Comparison of ENCODE assay signal across 11 cellular contexts in the genomic region with DNA sequence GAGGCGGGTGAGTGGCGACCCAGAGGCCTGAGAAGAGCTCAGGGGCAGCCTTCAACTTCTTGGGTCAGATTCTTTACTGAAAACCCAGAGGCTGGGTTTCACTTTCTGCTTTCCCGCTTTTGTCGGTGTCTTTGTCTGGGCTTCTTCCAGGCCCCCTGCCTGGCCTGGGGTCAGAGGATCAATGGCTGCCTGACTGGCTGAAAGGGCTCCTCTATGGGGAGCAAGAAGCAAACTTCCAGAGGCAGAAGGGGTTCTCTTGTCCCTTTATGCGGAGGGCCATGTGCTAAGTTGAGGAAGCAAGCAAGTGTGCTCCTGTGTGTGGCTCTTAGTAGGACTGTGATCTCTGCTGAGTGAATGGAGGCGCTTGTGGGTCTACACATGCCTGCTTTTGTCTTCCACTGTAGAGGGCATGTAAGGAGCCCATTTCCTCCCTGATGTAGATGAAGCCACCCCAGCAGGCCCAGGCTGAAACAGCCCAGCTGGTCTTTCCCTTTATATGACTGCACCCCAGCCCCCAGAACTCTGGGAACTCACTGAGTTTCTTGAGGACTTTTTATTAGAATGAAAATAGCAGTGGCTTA. TPM values are rescaled to one million over a fixed set of nuclear protein-coding genes. Genes with fewer than 3 reads are reported as not detected.
DNase-seq lines count a peak whose midpoint lies in the region; ATAC-seq, FAIRE-seq and TF ChIP-seq lines count a peak whose summit lies in the region.
"Had no signal": no experiment of that assay in that cellular context is flagged by ENCODE, and none has a peak within 500 bp of the region (broad histone marks: within the 10 kb centered on the region; RNA-seq: fewer than 3 reads in every experiment).

No MANE protein-coding gene starts in this region.

- H3K9me3 ChIP-seq in GM12878 (replicated peaks; ENCODE audit: control insufficient read depth, insufficient read depth, low read length) (no peaks in the 10 kb centered on the region), HepG2 (ENCODE audit: low read length) (no peaks in the 10 kb centered on the region)
- H3K9me3 ChIP-seq: thoracic aorta had no signal

- POLR2A ChIA-PET in GM12878 (lab: Charles Lee) (no interaction called here), HepG2 (lab: Yijun Ruan, JAX) (no interaction called here)

- SMC1A ChIA-PET in GM12878 (lab: Charles Lee; ENCODE audit: uncharacterized antibody, unreplicated experiment) = no interaction called here

- FAIRE-seq in GM12878 (lab: Jason Lieb, UNC) (no peak), HepG2 (lab: Jason Lieb, UNC) (no peak)
- FAIRE-seq: H54 had no signal

- RAD21 ChIA-PET in GM12878 (lab: Charles Lee; ENCODE audit: unreplicated experiment) = no interaction called here

- CTCF ChIA-PET in GM12878 (lab: Yijun Ruan, JAX) (interaction anchor here (0.7 kb wide), 1 partner anchor 408 kb away, joined by 3 read pairs; no protein-coding TSS in a partner anchor), HepG2 (lab: Yijun Ruan, JAX; ENCODE audit: low intra/inter-chr PET ratio, low total read pairs) (no interaction called here)

- no peak overlapping the region for H3K27ac Mint-ChIP-seq in activated T-cell treated with anti-CD3 and anti-CD28 coated beads, Interleukin-2, amount 50 U/mL, for 72 hours
- no peak overlapping the region for H3K27ac Mint-ChIP-seq in memory B cell

- WGBS in GM12878 (ENCODE audit: insufficient coverage, insufficient replicate concordance, low lambda C conversion rate, missing lambda C conversion rate) = 59% methylated on average over 6 of the region's 6 CpGs
- WGBS in HepG2 (ENCODE audit: low lambda C conversion rate) = 45% methylated on average over 6 of the region's 6 CpGs

- H3K4me3 Mint-ChIP-seq in activated T-cell treated with anti-CD3 and anti-CD28 coated beads, Interleukin-2, amount 50 U/mL, for 72 hours = peak overlapping the region; percentile 18 to 44
- H3K4me3 Mint-ChIP-seq in memory B cell = peak overlapping the region; percentile 59

- no TSS peak for BruUV-seq in GM12878 (replicated peaks; lab: Mats Ljungman, UMichigan)
- BruUV-seq in HepG2 (replicated peaks; lab: Mats Ljungman, UMichigan) = no TSS peak

- TF ChIP-seq RAD21 in GM12878 (IDR thresholded peaks at IDR 0.05; ENCODE audit: insufficient read depth, low read depth, low read length) = no peak
- TF ChIP-seq RAD21 in HepG2 (CRISPR knock-in tag; IDR thresholded peaks at IDR 0.05) = no peak

- in situ Hi-C loops in GM12878 (cut with MboI) = no loop called here
- in situ Hi-C loops in HepG2 (cut with HindIII; ENCODE audit: extremely low pct_ligation_motif_present, low pct_unique_long_range_greater_than_20kb) = no loop called here

- TF ChIP-seq EP300 in GM12878 (IDR thresholded peaks at IDR 0.05; ENCODE audit: borderline replicate concordance in 1 of 2, control insufficient read depth in 1 of 2, low read depth in 2 of 2, low read length in 2 of 2) (no peak), HepG2 (IDR thresholded peaks at IDR 0.05; ENCODE audit: low read depth in 2 of 2, low read length in 2 of 2) (no peak), HepG2 (CRISPR knock-in tag; IDR thresholded peaks at IDR 0.05; ENCODE audit: borderline replicate concordance) (no peak)

- H3K27me3 ChIP-seq in GM12878 (replicated peaks in 1 of 2; ENCODE audit: control insufficient read depth in 2 of 2, insufficient read depth in 2 of 2, low read length in 1 of 2) (peaks cover 20 to 31% of the 10 kb centered on the region in 2 experiments), HepG2 (ENCODE audit: control insufficient read depth in 1 of 2, insufficient read depth in 2 of 2, low read length in 2 of 2) (peaks cover 2 to 67% of the 10 kb centered on the region in 2 experiments; a peak in 4 of 5 replicates)

- TF ChIP-seq CTCF in GM12878 (IDR thresholded peaks at IDR 0.05 in 2 of 3, conservative IDR thresholded peaks at IDR 0.05 in 1 of 3; ENCODE audit: control insufficient read depth in 2 of 3, extremely low read depth in 1 of 3, insufficient read depth in 1 of 3, low read depth in 3 of 3, low read length in 3 of 3) (no peak), HepG2 (CRISPR knock-in tag; IDR thresholded peaks at IDR 0.05) (no peak)

- H3K4me2 ChIP-seq in GM12878 (ENCODE audit: control insufficient read depth, insufficient read depth) = no peak overlapping the region
- no peak overlapping the region for H3K4me2 ChIP-seq in HepG2 (ENCODE audit: low read depth, low read length)

- H3K9ac ChIP-seq in GM12878 (ENCODE audit: control insufficient read depth, insufficient read depth, low read length) = no peak overlapping the region
- no peak overlapping the region for H3K9ac ChIP-seq in HepG2 (ENCODE audit: insufficient read depth, low read depth, low read length)

- H3K27ac ChIP-seq in GM12878 (ENCODE audit: control insufficient read depth, insufficient read depth) (no peak overlapping the region), temporal lobe (ENCODE audit: low read depth, low read length) (peak overlapping the region; percentile 61), HepG2 (ENCODE audit: extremely low read length, insufficient read depth, low read length) (no peak overlapping the region)

- no peaks in the 10 kb centered on the region for H4K20me1 ChIP-seq in GM12878 (ENCODE audit: control insufficient read depth, insufficient read depth)
- H4K20me1 ChIP-seq in HepG2 (ENCODE audit: insufficient read depth, low read length) = no peaks in the 10 kb centered on the region

- intact Hi-C loops in GM12878 (cut with micrococcal nuclease; ENCODE audit: unreplicated experiment) (loop anchor here (5.0 kb wide), 1 partner anchor 184 kb away; no protein-coding TSS in a partner anchor), HepG2 (cut with micrococcal nuclease; ENCODE audit: unreplicated experiment) (loop anchor here (1.0 to 10.0 kb wide), 2 partner anchors 61 to 182 kb away; no protein-coding TSS in a partner anchor)

- no peak for DNase-seq in activated T-cell treated with anti-CD3 and anti-CD28 coated beads, Interleukin-2, amount 50 U/mL, for 72 hours
- DNase-seq in activated T-cell treated with anti-CD3 and anti-CD28 coated beads, Interleukin-2, amount 50 U/mL, for 48 hours = no peak
- DNase-seq in GM12878 (ENCODE audit: low read depth, low spot score) (no peak), memory B cell (ENCODE audit: low spot score in 2 of 2) (no peak), HepG2 (ENCODE audit: low spot score) (no peak), GM19238 (ENCODE audit: insufficient read length, low spot score) (no peak)
- DNase-seq: cerebellar nuclear complex had no signal

- H3K4me1 Mint-ChIP-seq in activated T-cell treated with anti-CD3 and anti-CD28 coated beads, Interleukin-2, amount 50 U/mL, for 72 hours (ENCODE audit: low read depth) = peaks cover 12% of the 10 kb centered on the region
- peaks cover 12% of the 10 kb centered on the region for H3K4me1 Mint-ChIP-seq in memory B cell

- H3K9me3 Mint-ChIP-seq in activated T-cell treated with anti-CD3 and anti-CD28 coated beads, Interleukin-2, amount 50 U/mL, for 72 hours = no peaks in the 10 kb centered on the region
- H3K9me3 Mint-ChIP-seq in memory B cell = no peaks in the 10 kb centered on the region

- H3K4me1 ChIP-seq in GM12878 (ENCODE audit: control insufficient read depth, insufficient read depth, low read length) = no peaks in the 10 kb centered on the region; the same call in 1 of the 2 replicates
- H3K4me1 ChIP-seq in HepG2 (ENCODE audit: insufficient read depth, low read length) = peaks cover 18% of the 10 kb centered on the region

- H2AFZ ChIP-seq in GM12878 (ENCODE audit: control insufficient read depth, low read depth, low read length) = no peak overlapping the region
- no peak overlapping the region for H2AFZ ChIP-seq in HepG2 (ENCODE audit: low read length)

- H3K4me3 ChIP-seq in GM12878 (no peak overlapping the region), HepG2 (replicated peaks in 1 of 3; ENCODE audit: insufficient read depth in 1 of 3, low read depth in 2 of 3, low read length in 3 of 3) (no peak overlapping the region)

- H3K27me3 Mint-ChIP-seq in activated T-cell treated with anti-CD3 and anti-CD28 coated beads, Interleukin-2, amount 50 U/mL, for 72 hours (ENCODE audit: low read depth) = peaks cover 65% of the 10 kb centered on the region
- H3K27me3 Mint-ChIP-seq in memory B cell = peaks cover 22% of the 10 kb centered on the region

- H3K79me2 ChIP-seq in GM12878 (ENCODE audit: control insufficient read depth, insufficient read depth, low read length) = no peaks in the 10 kb centered on the region
- no peaks in the 10 kb centered on the region for H3K79me2 ChIP-seq in HepG2 (ENCODE audit: insufficient read depth, low read length)

- H3K36me3 ChIP-seq in GM12878 (ENCODE audit: control insufficient read depth in 2 of 2, insufficient read depth in 2 of 2, low read length in 1 of 2) = no peaks in the 10 kb centered on the region
- no peaks in the 10 kb centered on the region for H3K36me3 ChIP-seq in HepG2 (replicated peaks in 1 of 2; ENCODE audit: control insufficient read depth in 1 of 2, insufficient read depth in 2 of 2, low read length in 2 of 2)
- H3K36me3 ChIP-seq: thoracic aorta had no signal

- TF ChIP-seq POLR2A in GM12878 (IDR thresholded peaks at IDR 0.05; ENCODE audit: low read depth, low read length) (no peak), HepG2 (IDR thresholded peaks at IDR 0.05; ENCODE audit: insufficient read depth in 1 of 2, low read depth in 2 of 2, low read length in 2 of 2) (no peak)

- peaks cover 2 to 3% of the 10 kb centered on the region in 2 donors for H3K36me3 Mint-ChIP-seq in activated T-cell treated with anti-CD3 and anti-CD28 coated beads, Interleukin-2, amount 50 U/mL, for 72 hours (ENCODE audit: insufficient read depth in 2 of 2)
- no peaks in the 10 kb centered on the region for H3K36me3 Mint-ChIP-seq in memory B cell

- ATAC-seq in activated T-cell treated with anti-CD3 and anti-CD28 coated beads, Interleukin-2, amount 50 U/mL, for 72 hours (replicated peaks in 1 of 2) = no peak
- ATAC-seq in GM12878 (no peak; the same call in 2 of the 3 replicates), memory B cell (ENCODE audit: low read depth) (no peak), HepG2 (no peak), HG03460 (IDR thresholded peaks at IDR 0.05; ENCODE audit: unreplicated experiment) (no peak)

RNA-seq across cellular contexts. Expression of gene PKNOX2, which starts 1.0 kb away (rescaled TPM):
- not detected for total RNA-seq in activated T-cell treated with anti-CD3 and anti-CD28 coated beads, Interleukin-2, amount 50 U/mL, for 72 hours
- total RNA-seq in GM12878 (2013; cell fraction: nucleolus; rRNA removed) = not detected in 2 replicates
- total RNA-seq in GM12878 (2014; rRNA removed) (not detected in 2 replicates), GM12878 (2014; rRNA removed; fragmentation: Illumina TruSeq; extraction: Trizol) (not detected in 2 replicates), GM12878 (2021) (not detected in 2 replicates), temporal lobe (5.4 TPM), HepG2 (2016; rRNA removed; fragmentation: Illumina TruSeq; extraction: Trizol) (not detected in 2 replicates)
- polyA plus RNA-seq in GM12878 (2011; ENCODE audit: low read depth) = not detected
- polyA plus RNA-seq in GM12878 (2011; rRNA removed) (not detected in 2 replicates), GM12878 (2014; fragmentation: Illumina TruSeq; extraction: Trizol) (not detected in 2 replicates), GM12878 (2014; fragmentation: Nextera tagmentation; extraction: Ambion mirVana) (not detected), GM12878 (2014; rRNA removed) (not detected in 2 replicates), GM12878 (2016; fragmentation: Nextera tagmentation; extraction: Ambion mirVana) (not detected), HepG2 (2011; rRNA removed) (not detected in 2 replicates)
- polyA plus RNA-seq in GM12878 (2011; cell fraction: cytosol; rRNA removed) = 0.03 TPM in 1 of 2 replicates, not detected in the other
- polyA plus RNA-seq in GM12878 (2011; cell fraction: nucleus; rRNA removed) = 0.03 TPM in 1 of 2 replicates, not detected in the other
- polyA plus RNA-seq in GM12878 (2012) = 0.03 TPM in 1 of 2 replicates, not detected in the other
- not detected in 2 replicates for polyA minus RNA-seq in GM12878 (2011; rRNA and poly(A)+ RNA removed)
- not detected in 2 replicates for polyA minus RNA-seq in GM12878 (2011; cell fraction: cytosol; rRNA and poly(A)+ RNA removed)
- polyA minus RNA-seq in GM12878 (2011; cell fraction: nucleus; rRNA and poly(A)+ RNA removed) = not detected in 2 replicates
- not detected in 2 replicates for total RNA-seq in HepG2 (2016; cell fraction: cytosol; rRNA removed; fragmentation: Illumina TruSeq; extraction: Trizol; ENCODE audit: low read depth)
- not detected in 2 replicates for total RNA-seq in HepG2 (2016; cell fraction: insoluble cytoplasmic fraction; rRNA removed; fragmentation: Illumina TruSeq; extraction: Trizol)
- not detected in 2 replicates for total RNA-seq in HepG2 (2016; cell fraction: membrane; rRNA removed; fragmentation: Illumina TruSeq; extraction: Trizol)
- not detected in 2 replicates for total RNA-seq in HepG2 (2016; cell fraction: nucleus; rRNA removed; fragmentation: Illumina TruSeq; extraction: Trizol)
- not detected in 2 replicates for polyA plus RNA-seq in HepG2 (2011; cell fraction: cytosol; rRNA removed)
- not detected in 2 replicates for polyA plus RNA-seq in HepG2 (2011; cell fraction: nucleus; rRNA removed)
- not detected in 2 replicates for polyA plus RNA-seq in HepG2 (2012)
- not detected in 2 replicates for polyA plus RNA-seq in HepG2 (2016; cell fraction: cytosol; fragmentation: Illumina TruSeq; extraction: Trizol; ENCODE audit: low read depth)
- not detected in 2 replicates for polyA plus RNA-seq in HepG2 (2016; cell fraction: insoluble cytoplasmic fraction; fragmentation: Illumina TruSeq; extraction: Trizol; ENCODE audit: low read depth)
- not detected in 2 replicates for polyA plus RNA-seq in HepG2 (2016; cell fraction: membrane; fragmentation: Illumina TruSeq; extraction: Trizol; ENCODE audit: low read depth)
- not detected in 2 replicates for polyA plus RNA-seq in HepG2 (2016; cell fraction: nucleus; fragmentation: Illumina TruSeq; extraction: Trizol; ENCODE audit: insufficient read depth, low read depth)
- not detected in 2 replicates for polyA minus RNA-seq in HepG2 (2011; rRNA and poly(A)+ RNA removed; ENCODE audit: low replicate concordance)
- not detected in 2 replicates for polyA minus RNA-seq in HepG2 (2011; cell fraction: cytosol; rRNA and poly(A)+ RNA removed)
- not detected in 2 replicates for polyA minus RNA-seq in HepG2 (2011; cell fraction: nucleus; rRNA and poly(A)+ RNA removed)

RNA-seq across cellular contexts. Expression of gene TMEM218, which starts 52.1 kb away (rescaled TPM):
- total RNA-seq in activated T-cell treated with anti-CD3 and anti-CD28 coated beads, Interleukin-2, amount 50 U/mL, for 72 hours = 10 to 100 TPM; 14.6 to 18.4 TPM
- 30.1 and 34.6 TPM in 2 replicates for total RNA-seq in GM12878 (2013; cell fraction: nucleolus; rRNA removed)
- total RNA-seq in GM12878 (2014; rRNA removed) = 28.9 and 37.9 TPM in 2 replicates
- total RNA-seq in GM12878 (2014; rRNA removed; fragmentation: Illumina TruSeq; extraction: Trizol) = 24.0 and 27.0 TPM in 2 replicates
- 14.4 and 19.9 TPM in 2 replicates for total RNA-seq in GM12878 (2021)
- polyA plus RNA-seq in GM12878 (2011; ENCODE audit: low read depth) = 17.7 TPM
- polyA plus RNA-seq in GM12878 (2011; rRNA removed) = 35.7 and 36.8 TPM in 2 replicates
- polyA plus RNA-seq in GM12878 (2011; cell fraction: cytosol; rRNA removed) = 37.2 and 37.5 TPM in 2 replicates
- 39.8 and 42.6 TPM in 2 replicates for polyA plus RNA-seq in GM12878 (2011; cell fraction: nucleus; rRNA removed)
- polyA plus RNA-seq in GM12878 (2012) = 17.1 and 19.5 TPM in 2 replicates
- polyA plus RNA-seq in GM12878 (2014; fragmentation: Illumina TruSeq; extraction: Trizol) = 30.5 and 46.9 TPM in 2 replicates
- 10 to 100 TPM; 11.2 to 15.5 TPM for polyA plus RNA-seq in GM12878 (2014; fragmentation: Nextera tagmentation; extraction: Ambion mirVana)
- 25.2 and 28.7 TPM in 2 replicates for polyA plus RNA-seq in GM12878 (2014; rRNA removed)
- 10 to 100 TPM; 45.7 to 50.3 TPM for polyA plus RNA-seq in GM12878 (2016; fragmentation: Nextera tagmentation; extraction: Ambion mirVana)
- polyA minus RNA-seq in GM12878 (2011; rRNA and poly(A)+ RNA removed) = 11.5 and 12.2 TPM in 2 replicates
- 5.1 and 6.4 TPM in 2 replicates for polyA minus RNA-seq in GM12878 (2011; cell fraction: cytosol; rRNA and poly(A)+ RNA removed)
- polyA minus RNA-seq in GM12878 (2011; cell fraction: nucleus; rRNA and poly(A)+ RNA removed) = 10.8 and 15.3 TPM in 2 replicates
- total RNA-seq in temporal lobe = 19.9 TPM
- 14.0 and 14.2 TPM in 2 replicates for total RNA-seq in HepG2 (2016; rRNA removed; fragmentation: Illumina TruSeq; extraction: Trizol)
- total RNA-seq in HepG2 (2016; cell fraction: cytosol; rRNA removed; fragmentation: Illumina TruSeq; extraction: Trizol; ENCODE audit: low read depth) = 5.2 and 7.3 TPM in 2 replicates
- 14.1 and 16.1 TPM in 2 replicates for total RNA-seq in HepG2 (2016; cell fraction: insoluble cytoplasmic fraction; rRNA removed; fragmentation: Illumina TruSeq; extraction: Trizol)
- 11.0 and 12.9 TPM in 2 replicates for total RNA-seq in HepG2 (2016; cell fraction: membrane; rRNA removed; fragmentation: Illumina TruSeq; extraction: Trizol)
- total RNA-seq in HepG2 (2016; cell fraction: nucleus; rRNA removed; fragmentation: Illumina TruSeq; extraction: Trizol) = 11.0 and 11.8 TPM in 2 replicates
- polyA plus RNA-seq in HepG2 (2011; rRNA removed) = 10.0 and 11.8 TPM in 2 replicates
- 12.9 and 14.2 TPM in 2 replicates for polyA plus RNA-seq in HepG2 (2011; cell fraction: cytosol; rRNA removed)
- 12.0 TPM in 2 replicates for polyA plus RNA-seq in HepG2 (2011; cell fraction: nucleus; rRNA removed)
- 8.4 and 10.1 TPM in 2 replicates for polyA plus RNA-seq in HepG2 (2012)
- 4.6 and 6.0 TPM in 2 replicates for polyA plus RNA-seq in HepG2 (2016; cell fraction: cytosol; fragmentation: Illumina TruSeq; extraction: Trizol; ENCODE audit: low read depth)
- 12.6 and 16.7 TPM in 2 replicates for polyA plus RNA-seq in HepG2 (2016; cell fraction: insoluble cytoplasmic fraction; fragmentation: Illumina TruSeq; extraction: Trizol; ENCODE audit: low read depth)
- 7.0 and 10.1 TPM in 2 replicates for polyA plus RNA-seq in HepG2 (2016; cell fraction: membrane; fragmentation: Illumina TruSeq; extraction: Trizol; ENCODE audit: low read depth)
- 16.2 and 19.0 TPM in 2 replicates for polyA plus RNA-seq in HepG2 (2016; cell fraction: nucleus; fragmentation: Illumina TruSeq; extraction: Trizol; ENCODE audit: insufficient read depth, low read depth)
- 4.5 and 7.8 TPM in 2 replicates for polyA minus RNA-seq in HepG2 (2011; rRNA and poly(A)+ RNA removed; ENCODE audit: low replicate concordance)
- polyA minus RNA-seq in HepG2 (2011; cell fraction: cytosol; rRNA and poly(A)+ RNA removed) = 2.6 and 3.8 TPM in 2 replicates
- polyA minus RNA-seq in HepG2 (2011; cell fraction: nucleus; rRNA and poly(A)+ RNA removed) = 8.1 and 9.7 TPM in 2 replicates
